Comparison of ENCODE assay signal across 2 cellular contexts in genomic region chr4:77878176-77878575, GRCh38.
TF ChIP-seq lines count a peak whose summit lies in the region.

No MANE protein-coding gene starts in this region.

TF ChIP-seq in IMR-90, 13 proteins besides CTCF, POLR2A, EP300 and RAD21:
- TF ChIP-seq FOS (IDR thresholded peaks at IDR 0.05; ENCODE audit: low read depth, low read length) (no peak), SMC3 (IDR thresholded peaks at IDR 0.05; ENCODE audit: low read depth, low read length) (no peak), NFE2L2 (IDR thresholded peaks at IDR 0.05; ENCODE audit: low read depth, low read length) (no peak)
TF ChIP-seq in IMR-90: peak in this region for 0.

TF ChIP-seq in H1, 55 proteins besides CTCF, POLR2A, EP300 and RAD21:
- TF ChIP-seq SIX5 (IDR thresholded peaks at IDR 0.05; ENCODE audit: low read depth, low read length), result no peak
- no peak for TF ChIP-seq SUZ12 (IDR thresholded peaks at IDR 0.05; ENCODE audit: low read length)
- TF ChIP-seq, protein P1, sequence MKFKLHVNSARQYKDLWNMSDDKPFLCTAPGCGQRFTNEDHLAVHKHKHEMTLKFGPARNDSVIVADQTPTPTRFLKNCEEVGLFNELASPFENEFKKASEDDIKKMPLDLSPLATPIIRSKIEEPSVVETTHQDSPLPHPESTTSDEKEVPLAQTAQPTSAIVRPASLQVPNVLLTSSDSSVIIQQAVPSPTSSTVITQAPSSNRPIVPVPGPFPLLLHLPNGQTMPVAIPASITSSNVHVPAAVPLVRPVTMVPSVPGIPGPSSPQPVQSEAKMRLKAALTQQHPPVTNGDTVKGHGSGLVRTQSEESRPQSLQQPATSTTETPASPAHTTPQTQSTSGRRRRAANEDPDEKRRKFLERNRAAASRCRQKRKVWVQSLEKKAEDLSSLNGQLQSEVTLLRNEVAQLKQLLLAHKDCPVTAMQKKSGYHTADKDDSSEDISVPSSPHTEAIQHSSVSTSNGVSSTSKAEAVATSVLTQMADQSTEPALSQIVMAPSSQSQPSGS (IDR thresholded peaks at IDR 0.05; ENCODE audit: low read length), result no peak
- TF ChIP-seq GABPA (IDR thresholded peaks at IDR 0.05; ENCODE audit: borderline replicate concordance, insufficient read depth, low read length), result no peak
- no peak for TF ChIP-seq TAF7 (optimal IDR thresholded peaks at IDR 0.05; ENCODE audit: borderline replicate concordance, low read depth, low read length)
- TF ChIP-seq GTF2F1 (IDR thresholded peaks at IDR 0.05; ENCODE audit: borderline replicate concordance, low read depth, low read length), result no peak
- TF ChIP-seq TBP (IDR thresholded peaks at IDR 0.05; ENCODE audit: low read depth, low read length), result no peak
- no peak for TF ChIP-seq USF2 (IDR thresholded peaks at IDR 0.05; ENCODE audit: low read length)
- TF ChIP-seq RFX5 (IDR thresholded peaks at IDR 0.05; ENCODE audit: borderline replicate concordance, low read depth, low read length), result no peak
- no peak for TF ChIP-seq BRCA1 (IDR thresholded peaks at IDR 0.05; ENCODE audit: low read depth, low read length)
- TF ChIP-seq, protein P2, sequence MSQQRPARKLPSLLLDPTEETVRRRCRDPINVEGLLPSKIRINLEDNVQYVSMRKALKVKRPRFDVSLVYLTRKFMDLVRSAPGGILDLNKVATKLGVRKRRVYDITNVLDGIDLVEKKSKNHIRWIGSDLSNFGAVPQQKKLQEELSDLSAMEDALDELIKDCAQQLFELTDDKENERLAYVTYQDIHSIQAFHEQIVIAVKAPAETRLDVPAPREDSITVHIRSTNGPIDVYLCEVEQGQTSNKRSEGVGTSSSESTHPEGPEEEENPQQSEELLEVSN (IDR thresholded peaks at IDR 0.05), result no peak
- TF ChIP-seq CREB1 (IDR thresholded peaks at IDR 0.05), result no peak
